ENCODE assay signal across 34 cellular contexts in the genomic region with DNA sequence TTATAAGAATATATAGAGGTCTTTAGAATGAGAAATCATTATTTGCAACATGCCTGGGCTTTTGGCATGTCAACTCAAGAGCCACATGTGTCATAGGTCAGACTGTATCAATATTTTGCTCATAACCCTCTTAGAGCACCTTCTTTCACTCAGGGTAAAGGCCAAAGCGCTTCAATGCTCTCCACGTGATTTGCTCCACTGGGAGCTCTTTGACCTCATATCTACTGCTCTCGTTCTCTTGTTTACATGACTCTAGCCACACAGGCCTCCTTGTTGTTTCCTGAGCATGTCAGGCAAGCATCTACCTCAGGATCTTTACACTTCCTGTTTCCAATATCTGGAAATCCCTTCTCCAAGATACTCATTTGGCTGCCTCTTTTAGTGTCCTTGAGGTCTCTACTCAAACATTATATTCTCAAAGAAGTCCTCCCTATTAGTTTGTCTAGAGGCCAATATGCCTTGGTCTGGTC.
"Had no signal": no experiment of that assay in that cellular context is flagged by ENCODE, and none has a peak within 500 bp of the region (broad histone marks: within the 10 kb centered on the region; RNA-seq: fewer than 3 reads in every experiment).

No MANE protein-coding gene starts in this region.

- H3K4me3 Mint-ChIP-seq: activated CD4-positive, alpha-beta T cell treated with anti-CD3 and anti-CD28 coated beads for 36 hours; activated CD4-positive, alpha-beta T cell treated with anti-CD3 and anti-CD28 coated beads, Interleukin-2, amount 10 ng/mL, durations not matched to agents 7 days and 5 days; activated CD8-positive, alpha-beta T cell treated with anti-CD3 and anti-CD28 coated beads, Interleukin-2, amount 10 ng/mL, durations not matched to agents 7 days and 5 days; activated naive CD4-positive, alpha-beta T cell treated with anti-CD3 and anti-CD28 coated beads for 36 hours; activated naive CD8-positive, alpha-beta T cell treated with anti-CD3 and anti-CD28 coated beads, Interleukin-2, amount 50 U/mL, for 24 hours; activated T-cell treated with anti-CD3 and anti-CD28 coated beads, Interleukin-2, amount 50 U/mL, for 4 hours; activated T-helper 1 cell treated with anti-CD3 and anti-CD28 coated beads, Interleukin-12 subunit alpha, Interleukin-12 subunit beta, Interleukin-2, Interleukin-4 antibody, amounts not matched to agents 30 ng/mL and 10 ng/mL and 1 ng/mL, durations not matched to agents 14 hours and 24 hours and 36 hours had no signal

- ATAC-seq: activated CD4-positive, alpha-beta T cell treated with anti-CD3 and anti-CD28 coated beads for 36 hours; activated CD4-positive, CD25-positive, alpha-beta regulatory T cell treated with anti-CD3 and anti-CD28 coated beads, Interleukin-2, amount 50 U/mL, for 24 hours; activated CD8-positive, alpha-beta T cell treated with anti-CD3 and anti-CD28 coated beads, Interleukin-2, amount 10 ng/mL, durations not matched to agents 7 days and 5 days; activated naive CD4-positive, alpha-beta T cell treated with anti-CD3 and anti-CD28 coated beads, Interleukin-2, amount 50 U/mL, for 72 hours; activated naive CD8-positive, alpha-beta T cell treated with anti-CD3 and anti-CD28 coated beads, Interleukin-2, amount 50 U/mL, for 24 hours; activated T-cell treated with anti-CD3 and anti-CD28 coated beads, Interleukin-2, amount 50 U/mL, for 4 hours; PC-3 had no signal

- H3K9me3 ChIP-seq: Peyer's patch had no signal

- H3K36me3 Mint-ChIP-seq: activated naive CD4-positive, alpha-beta T cell treated with anti-CD3 and anti-CD28 coated beads, Interleukin-2, amount 50 U/mL, for 72 hours had no signal

- H3K27me3 ChIP-seq: brain microvascular endothelial cell, Peyer's patch had no signal

- H3K4me1 ChIP-seq: Peyer's patch had no signal

- H3K27ac ChIP-seq: brain microvascular endothelial cell, KMS-11, Peyer's patch had no signal

- H3K4me3 ChIP-seq: Peyer's patch had no signal

- DNase-seq: activated CD4-positive, alpha-beta T cell treated with anti-CD3 and anti-CD28 coated beads for 36 hours; activated CD4-positive, alpha-beta T cell treated with anti-CD3 and anti-CD28 coated beads, Interleukin-2, amount 10 ng/mL, durations not matched to agents 7 days and 5 days; activated CD4-positive, alpha-beta T cell treated with anti-CD3 and anti-CD28 coated beads, Interleukin-2, amount 50 U/mL, for 48 hours; activated CD8-positive, alpha-beta memory T cell treated with anti-CD3 and anti-CD28 coated beads, Interleukin-2, amount 50 U/mL, for 4 hours; activated CD8-positive, alpha-beta T cell treated with anti-CD3 and anti-CD28 coated beads, Interleukin-2, amount 10 ng/mL, durations not matched to agents 7 days and 5 days; activated gamma-delta T cell treated with Interleukin-2 at 50 U/mL for 16 hours; activated naive CD4-positive, alpha-beta T cell treated with anti-CD3 and anti-CD28 coated beads for 36 hours; activated naive CD8-positive, alpha-beta T cell treated with anti-CD3 and anti-CD28 coated beads, Interleukin-2, amount 50 U/mL, for 24 hours; activated T-cell treated with anti-CD3 and anti-CD28 coated beads for 4 hours; activated T-cell treated with anti-CD3 and anti-CD28 coated beads, Interleukin-2, amount 50 U/mL, for 4 hours; aorta; brain microvascular endothelial cell; central memory CD4-positive, alpha-beta T cell; MM.1S; MV-4-11; NCI-H1092; NCI-H1436 treated with DMSO at 0.1 percent for 48 hours; NCI-H1694 treated with DMSO at 0.1 percent for 48 hours; NCI-H2029 treated with DMSO at 0.1 percent for 48 hours; NCI-H2107; NCI-H2171; NCI-H510A; NCI-H526; NCI-H748 treated with DMSO at 0.1 percent for 48 hours; NK-92 treated with Interleukin-12 subunit alpha and Interleukin-12 subunit beta, amount 100 ng/mL, for 24 hours; PC-3; RPMI8226; SIG-M5; T1000 had no signal

- H3K4me1 Mint-ChIP-seq: activated CD4-positive, alpha-beta T cell treated with anti-CD3 and anti-CD28 coated beads for 36 hours; activated CD4-positive, alpha-beta T cell treated with anti-CD3 and anti-CD28 coated beads, Interleukin-2, amount 10 ng/mL, durations not matched to agents 7 days and 5 days; activated naive CD8-positive, alpha-beta T cell treated with anti-CD3 and anti-CD28 coated beads, Interleukin-2, amount 50 U/mL, for 24 hours had no signal

- H3K27me3 Mint-ChIP-seq: activated CD4-positive, alpha-beta T cell treated with anti-CD3 and anti-CD28 coated beads for 36 hours; activated CD4-positive, alpha-beta T cell treated with anti-CD3 and anti-CD28 coated beads, Interleukin-2, amount 10 ng/mL, durations not matched to agents 7 days and 5 days; activated naive CD8-positive, alpha-beta T cell treated with anti-CD3 and anti-CD28 coated beads, Interleukin-2, amount 50 U/mL, for 24 hours had no signal

- H3K27ac Mint-ChIP-seq: activated CD4-positive, alpha-beta T cell treated with anti-CD3 and anti-CD28 coated beads for 36 hours; activated CD4-positive, alpha-beta T cell treated with anti-CD3 and anti-CD28 coated beads, Interleukin-2, amount 10 ng/mL, durations not matched to agents 7 days and 5 days; activated CD8-positive, alpha-beta T cell treated with anti-CD3 and anti-CD28 coated beads, Interleukin-2, amount 10 ng/mL, durations not matched to agents 7 days and 5 days; activated naive CD4-positive, alpha-beta T cell treated with anti-CD3 and anti-CD28 coated beads for 36 hours; activated naive CD4-positive, alpha-beta T cell treated with anti-CD3 and anti-CD28 coated beads, Interleukin-2, amount 50 U/mL, for 72 hours; activated naive CD8-positive, alpha-beta T cell treated with anti-CD3 and anti-CD28 coated beads, Interleukin-2, amount 50 U/mL, for 24 hours; activated T-helper 1 cell treated with anti-CD3 and anti-CD28 coated beads, Interleukin-12 subunit alpha, Interleukin-12 subunit beta, Interleukin-2, Interleukin-4 antibody, amounts not matched to agents 30 ng/mL and 10 ng/mL and 1 ng/mL, durations not matched to agents 14 hours and 24 hours and 36 hours had no signal

- H3K36me3 ChIP-seq: brain microvascular endothelial cell, Peyer's patch had no signal
